Comparison of ENCODE assay signal across 1 cellular context in genomic region chr7:23276947-23277346, GRCh38.
TF ChIP-seq lines count a peak whose summit lies in the region.

No MANE protein-coding gene starts in this region.

TF ChIP-seq in H1, 55 proteins besides CTCF, POLR2A, EP300 and RAD21:
- peak; percentile 89 for TF ChIP-seq KDM1A (IDR thresholded peaks at IDR 0.05; ENCODE audit: borderline replicate concordance, low read length)
- TF ChIP-seq ASH2L (IDR thresholded peaks at IDR 0.05; ENCODE audit: low read length) = no peak
- TF ChIP-seq CBX8 (IDR thresholded peaks at IDR 0.05; ENCODE audit: borderline replicate concordance, low read depth, low read length) = no peak
- no peak for TF ChIP-seq GABPA (IDR thresholded peaks at IDR 0.05; ENCODE audit: borderline replicate concordance, insufficient read depth, low read length)
- TF ChIP-seq SRF (IDR thresholded peaks at IDR 0.05; ENCODE audit: low read depth, low read length) = no peak
- no peak for TF ChIP-seq ATF3 (IDR thresholded peaks at IDR 0.05; ENCODE audit: insufficient read depth, low read depth, low read length)
- no peak for TF ChIP-seq HDAC2 (IDR thresholded peaks at IDR 0.05; ENCODE audit: borderline replicate concordance in 1 of 2, low read depth in 2 of 2, low read length in 2 of 2)
